ENCODE assay signal across 9 cellular contexts in the genomic region with DNA sequence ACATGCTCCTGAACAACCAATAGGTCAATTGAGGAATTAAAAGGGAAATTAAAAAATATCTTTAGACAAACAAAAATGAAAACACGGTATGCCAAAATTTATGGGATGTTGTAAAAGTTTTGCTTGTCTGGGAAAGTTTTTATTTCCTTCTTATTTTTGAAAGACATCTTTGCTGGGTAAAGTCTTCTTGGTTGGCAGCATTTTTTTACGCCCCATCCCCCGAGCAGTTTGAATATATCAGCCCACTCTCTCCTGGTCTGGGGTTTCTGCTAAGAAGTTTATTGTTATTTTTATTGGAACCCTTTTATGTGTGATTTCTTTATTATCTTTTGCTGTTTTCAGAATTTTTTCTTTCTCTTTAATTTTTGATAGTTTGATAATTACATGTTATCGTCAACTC.
"Had no signal": no experiment of that assay in that cellular context is flagged by ENCODE, and none has a peak within 500 bp of the region (broad histone marks: within the 10 kb centered on the region; RNA-seq: fewer than 3 reads in every experiment).

No MANE protein-coding gene starts in this region.

- DNase-seq: H9, HCEC 1CT, HFFc6, IMR-90, KG1 had no signal

- FAIRE-seq: H1, K562 had no signal

- H3K4me3 ChIP-seq: GM23338, K562 had no signal

- H2AFZ ChIP-seq: GM23338 had no signal

- H3K4me2 ChIP-seq: GM23338 had no signal

- H3K4me3 Mint-ChIP-seq: GM23338, H9, HFFc6 had no signal

- H3K27ac ChIP-seq: HL-60 had no signal

- ATAC-seq: GM23338, K562 had no signal

- H3K27ac Mint-ChIP-seq: GM23338, H9, HFFc6 had no signal
